11 cellular contexts compared by ENCODE assay signal in genomic region chr6:47483516-47483852, GRCh38. TPM values are rescaled to one million over a fixed set of nuclear protein-coding genes. Genes with fewer than 3 reads are reported as not detected.
DNase-seq lines count a peak whose midpoint lies in the region; ATAC-seq and TF ChIP-seq lines count a peak whose summit lies in the region.
"Had no signal": no experiment of that assay in that cellular context is flagged by ENCODE, and none has a peak within 500 bp of the region (broad histone marks: within the 10 kb centered on the region; RNA-seq: fewer than 3 reads in every experiment).

No MANE protein-coding gene starts in this region.

- H3K27me3 Mint-ChIP-seq in immature natural killer cell (ENCODE audit: low read depth in 3 of 3): peaks cover under 1 to 3% (median 2%) of the 10 kb centered on the region in 3 donors
- H3K27me3 Mint-ChIP-seq: activated CD4-positive, alpha-beta memory T cell treated with anti-CD3 and anti-CD28 coated beads, Interleukin-2, amount 10 ng/mL, durations not matched to agents 7 days and 5 days had no signal

- H3K4me2 ChIP-seq in HCT116 (ENCODE audit: low read length): peak overlapping the region; percentile 10
- H3K4me2 ChIP-seq in OCI-LY3 (ENCODE audit: low read length): 0 out of 2 replicates have a peak overlapping the region, but pooled peaks have one; percentile 7
- H3K4me2 ChIP-seq in mesenchymal stem cell (ENCODE audit: low read length, poor library complexity, severe bottlenecking): peak overlapping the region; percentile 34

- no peak overlapping the region for H3K4ac ChIP-seq in mesenchymal stem cell (ENCODE audit: low read depth in 1 of 2, low read length in 2 of 2)

- no peak for TF ChIP-seq CTCF in HCT116 (IDR thresholded peaks at IDR 0.05 in 2 of 3, conservative IDR thresholded peaks at IDR 0.05 in 1 of 3; ENCODE audit: borderline replicate concordance in 1 of 3, insufficient read depth in 1 of 3, low read depth in 2 of 3, low read length in 2 of 3)
- TF ChIP-seq CTCF in OCI-LY3 (IDR thresholded peaks at IDR 0.05; ENCODE audit: low read depth, low read length): no peak

- H3K36me3 ChIP-seq in HCT116 (ENCODE audit: control insufficient read depth in 1 of 2, insufficient read depth in 2 of 2, low read length in 2 of 2) (no peaks in the 10 kb centered on the region), OCI-LY3 (replicated peaks; ENCODE audit: low read depth, low read length) (no peaks in the 10 kb centered on the region), mesenchymal stem cell (ENCODE audit: control insufficient read depth in 1 of 2, insufficient read depth in 2 of 2, low read depth in 1 of 2, low read length in 2 of 2) (no peaks in the 10 kb centered on the region)

- H3K27ac Mint-ChIP-seq in immature natural killer cell: peak overlapping the region in 2 of 6 donors; percentile 4 to 32
- H3K27ac Mint-ChIP-seq: activated CD4-positive, alpha-beta memory T cell treated with anti-CD3 and anti-CD28 coated beads, Interleukin-2, amount 10 ng/mL, durations not matched to agents 7 days and 5 days had no signal

- H2BK120ac ChIP-seq in mesenchymal stem cell (ENCODE audit: low read depth, low read length): no peak overlapping the region

- H3K4me3 ChIP-seq in HCT116 (replicated peaks in 1 of 2; ENCODE audit: low read depth in 1 of 2, low read length in 2 of 2) (no peak overlapping the region), OCI-LY3 (ENCODE audit: low read length) (no peak overlapping the region), mesenchymal stem cell (ENCODE audit: insufficient read depth in 1 of 2, low read depth in 1 of 2, low read length in 2 of 2) (no peak overlapping the region)

- no TSS peak for BruUV-seq in HCT116 (replicated peaks; lab: Mats Ljungman, UMichigan)

- H3K14ac ChIP-seq in mesenchymal stem cell (ENCODE audit: low read length in 2 of 2): no peak overlapping the region

- TF ChIP-seq POLR2A in HCT116 (IDR thresholded peaks at IDR 0.05; ENCODE audit: borderline replicate concordance, extremely low read depth, insufficient read depth, insufficient read length) (no peak), erythroblast (IDR thresholded peaks at IDR 0.05; ENCODE audit: low read length) (no peak)

- peak overlapping the region; percentile 73 for H2BK5ac ChIP-seq in mesenchymal stem cell (ENCODE audit: low read depth, low read length, poor library complexity, severe bottlenecking)

- no peak overlapping the region for H3K23ac ChIP-seq in mesenchymal stem cell (ENCODE audit: low read length in 2 of 2)

- no peak overlapping the region for H3K4me3 Mint-ChIP-seq in immature natural killer cell
- H3K4me3 Mint-ChIP-seq: activated CD4-positive, alpha-beta memory T cell treated with anti-CD3 and anti-CD28 coated beads, Interleukin-2, amount 10 ng/mL, durations not matched to agents 7 days and 5 days had no signal

- H3K27me3 ChIP-seq in HCT116 (ENCODE audit: insufficient read depth, low read length) (no peaks in the 10 kb centered on the region), OCI-LY3 (ENCODE audit: low read depth, low read length) (no peaks in the 10 kb centered on the region), mesenchymal stem cell (ENCODE audit: control insufficient read depth in 1 of 2, insufficient read depth in 1 of 2, low read length in 2 of 2) (no peaks in the 10 kb centered on the region)

- DNase-seq in HCT116 (ENCODE audit: low read depth, low spot score) (no peak), mesenchymal stem cell (peak; percentile 10), immature natural killer cell (no peak), COLO829 (ENCODE audit: low spot score) (no peak), erythroblast (lab: John Stamatoyannopoulos, UW) (no peak), hippocampal formation (lab: John Stamatoyannopoulos, UW) (no peak)
- DNase-seq: activated CD4-positive, alpha-beta memory T cell treated with anti-CD3 and anti-CD28 coated beads, Interleukin-2, amount 10 ng/mL, durations not matched to agents 7 days and 5 days; central memory CD4-positive, alpha-beta T cell; DND-41 had no signal

- H2AK5ac ChIP-seq in mesenchymal stem cell (ENCODE audit: low read length, severe bottlenecking): no peak overlapping the region

- H3K79me1 ChIP-seq in mesenchymal stem cell (replicated peaks; ENCODE audit: low read length, poor library complexity, severe bottlenecking): no peaks in the 10 kb centered on the region

- peaks cover 37 to 40% of the 10 kb centered on the region in 2 experiments for H3K4me1 ChIP-seq in HCT116 (ENCODE audit: control insufficient read depth in 1 of 2, insufficient read depth in 2 of 2, low read length in 2 of 2)
- H3K4me1 ChIP-seq in OCI-LY3 (ENCODE audit: low read length): peaks cover 39% of the 10 kb centered on the region
- H3K4me1 ChIP-seq in mesenchymal stem cell (ENCODE audit: control insufficient read depth, insufficient read depth, low read depth, low read length): peaks cover 9% of the 10 kb centered on the region

- H3K27ac ChIP-seq in HCT116 (ENCODE audit: low read depth, low read length): peak overlapping the region; percentile 46
- no peak overlapping the region for H3K27ac ChIP-seq in OCI-LY3 (ENCODE audit: low read length)
- peak overlapping the region; percentile 55 for H3K27ac ChIP-seq in mesenchymal stem cell (ENCODE audit: low read length, poor library complexity, severe bottlenecking)

- H3K4me1 Mint-ChIP-seq in immature natural killer cell: peaks cover 39 to 67% of the 10 kb centered on the region in 2 donors

- RAD21 ChIA-PET in HCT116 (lab: Charles Lee; ENCODE audit: low non-redundant PET in 1 of 2, low total read pairs in 2 of 2, uncharacterized antibody in 2 of 2, unreplicated experiment in 2 of 2): no interaction called here

- no peaks in the 10 kb centered on the region for H3K9me3 ChIP-seq in HCT116 (ENCODE audit: control insufficient read depth in 1 of 2, insufficient read depth in 1 of 2, low read depth in 1 of 2, low read length in 2 of 2)
- H3K9me3 ChIP-seq in OCI-LY3 (ENCODE audit: insufficient read depth, low read length): no peaks in the 10 kb centered on the region
- H3K9me3 ChIP-seq in mesenchymal stem cell (ENCODE audit: control insufficient read depth, low read length): no peaks in the 10 kb centered on the region

- no peak overlapping the region for H2AFZ ChIP-seq in HCT116 (ENCODE audit: low read depth, low read length, poor library complexity, severe bottlenecking)
- no peak overlapping the region for H2AFZ ChIP-seq in OCI-LY3 (ENCODE audit: low read depth, low read length)
- H2AFZ ChIP-seq in mesenchymal stem cell (ENCODE audit: low read depth, low read length): no peak overlapping the region

- intact Hi-C loops in HCT116 (cut with micrococcal nuclease): no loop called here

- H2BK15ac ChIP-seq in mesenchymal stem cell (ENCODE audit: low read depth, poor library complexity, severe bottlenecking): no peak overlapping the region

- H3K9ac ChIP-seq in HCT116 (ENCODE audit: low read length) (peak overlapping the region; percentile 20; the same call in 1 of the 2 replicates), OCI-LY3 (ENCODE audit: low read length) (no peak overlapping the region), mesenchymal stem cell (ENCODE audit: low read length) (peak overlapping the region; percentile 68)

- H3K36me3 Mint-ChIP-seq in immature natural killer cell: no peaks in the 10 kb centered on the region

- no peak for TF ChIP-seq RAD21 in HCT116 (IDR thresholded peaks at IDR 0.05; ENCODE audit: low read depth)

- peaks cover 99% of the 10 kb centered on the region for H3K79me2 ChIP-seq in HCT116 (ENCODE audit: insufficient read depth, low read length)
- peaks cover 100% of the 10 kb centered on the region for H3K79me2 ChIP-seq in OCI-LY3 (ENCODE audit: low read length)

- no peaks in the 10 kb centered on the region for H3K9me2 ChIP-seq in HCT116 (ENCODE audit: insufficient read depth)

- H4K8ac ChIP-seq in mesenchymal stem cell (ENCODE audit: low read length): no peak overlapping the region

- no peak overlapping the region for H2BK12ac ChIP-seq in mesenchymal stem cell (ENCODE audit: low read length in 2 of 2)

- H4K20me1 ChIP-seq in HCT116 (ENCODE audit: insufficient read depth) (peaks cover 23% of the 10 kb centered on the region; the same call in 1 of the 2 replicates), OCI-LY3 (ENCODE audit: insufficient read depth, low read length) (peaks cover 93% of the 10 kb centered on the region)

- POLR2A ChIA-PET in HCT116 (lab: Charles Lee): interaction anchor here (0.7 kb wide), 1 partner anchor 1309 kb away, joined by 3 read pairs; no protein-coding TSS in a partner anchor

- no peaks in the 10 kb centered on the region for H3K9me3 Mint-ChIP-seq in immature natural killer cell
- H3K9me3 Mint-ChIP-seq: activated CD4-positive, alpha-beta memory T cell treated with anti-CD3 and anti-CD28 coated beads, Interleukin-2, amount 10 ng/mL, durations not matched to agents 7 days and 5 days had no signal

- CTCF ChIA-PET in HCT116 (lab: Charles Lee): no interaction called here

- no peak overlapping the region for H4K91ac ChIP-seq in mesenchymal stem cell (ENCODE audit: low read length)

- ATAC-seq in GM18499 (IDR thresholded peaks at IDR 0.05; ENCODE audit: insufficient read depth, unreplicated experiment) (peak; percentile 24), HCT116 (no peak)

- no peak overlapping the region for H3K18ac ChIP-seq in mesenchymal stem cell (ENCODE audit: low read depth in 1 of 2, low read length in 2 of 2)

TF ChIP-seq in HCT116, 20 proteins besides CTCF, POLR2A, EP300 and RAD21 (continues in another document):
- TF ChIP-seq SRF (IDR thresholded peaks at IDR 0.05; ENCODE audit: low read depth) (no peak), MAX (IDR thresholded peaks at IDR 0.05) (no peak), ZBTB33 (IDR thresholded peaks at IDR 0.05; ENCODE audit: extremely low read depth, insufficient replicate concordance, low read length) (no peak)

RNA-seq across cellular contexts. Expression of gene CD2AP, which starts 5.9 kb away (rescaled TPM):
- total RNA-seq in HCT116 (2021; ENCODE audit: unreplicated experiment): 43.8 TPM
- 4.8 and 6.7 TPM in 2 replicates for polyA plus RNA-seq in HCT116 (2012)
- 26.3 TPM for polyA plus RNA-seq in mesenchymal stem cell (2013, experiment 1 of 2)
- 27.6 TPM for polyA plus RNA-seq in mesenchymal stem cell (2013, experiment 2 of 2)
- polyA plus RNA-seq in immature natural killer cell: 10 to 100 TPM in 1 of 3 donors, 1 to 10 TPM in 2; 2.4 to 10.7 (median 5.9) TPM
